29 cellular contexts compared by ENCODE assay signal in the genomic region with DNA sequence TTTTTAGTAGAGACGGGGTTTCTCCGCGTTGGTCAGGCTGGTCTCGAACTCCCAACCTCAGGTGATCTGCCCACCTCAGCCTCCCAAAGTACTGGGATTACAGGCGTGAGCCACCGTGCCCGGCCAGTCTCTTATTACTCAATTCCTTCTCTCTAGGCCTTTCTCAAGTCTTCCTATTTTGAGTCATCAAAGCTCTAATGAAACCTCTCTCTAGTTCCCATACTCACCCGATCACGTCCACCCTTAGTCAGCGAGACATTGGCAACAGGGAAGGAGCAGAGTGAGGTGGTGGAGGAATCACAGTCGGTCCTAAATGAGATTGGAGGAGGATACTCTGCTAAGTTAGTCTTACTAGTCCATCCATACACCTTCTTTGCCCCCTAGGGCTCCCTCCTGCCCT. TPM values are rescaled to one million over a fixed set of nuclear protein-coding genes. Genes with fewer than 3 reads are reported as not detected.
DNase-seq lines count a peak whose midpoint lies in the region; ATAC-seq, FAIRE-seq and TF ChIP-seq lines count a peak whose summit lies in the region.
"Had no signal": no experiment of that assay in that cellular context is flagged by ENCODE, and none has a peak within 500 bp of the region (broad histone marks: within the 10 kb centered on the region; RNA-seq: fewer than 3 reads in every experiment).

No MANE protein-coding gene starts in this region.

- no peak for TF ChIP-seq EP300 in GM12878 (IDR thresholded peaks at IDR 0.05; ENCODE audit: borderline replicate concordance in 1 of 2, control insufficient read depth in 1 of 2, low read depth in 2 of 2, low read length in 2 of 2)

- no peak for TF ChIP-seq POLR2A in GM12878 (IDR thresholded peaks at IDR 0.05; ENCODE audit: low read depth, low read length)

- TF ChIP-seq RAD21 in GM12878 (IDR thresholded peaks at IDR 0.05; ENCODE audit: insufficient read depth, low read depth, low read length): no peak

- no peak overlapping the region for H3K9ac ChIP-seq in GM12878 (ENCODE audit: control insufficient read depth, insufficient read depth, low read length)

- H3K4me1 Mint-ChIP-seq in activated CD4-positive, alpha-beta memory T cell treated with anti-CD3 and anti-CD28 coated beads for 36 hours (ENCODE audit: low read depth): peaks cover 24% of the 10 kb centered on the region
- peaks cover 26% of the 10 kb centered on the region for H3K4me1 Mint-ChIP-seq in activated CD4-positive, alpha-beta memory T cell treated with anti-CD3 and anti-CD28 coated beads, Interleukin-2, amount 10 ng/mL, durations not matched to agents 7 days and 5 days
- H3K4me1 Mint-ChIP-seq in progenitor cell of endocrine pancreas (ENCODE audit: low read depth): peaks cover 16% of the 10 kb centered on the region

- peaks cover 9% of the 10 kb centered on the region for H3K4me1 ChIP-seq in GM12878 (ENCODE audit: control insufficient read depth, insufficient read depth, low read length)
- H3K4me1 ChIP-seq: BE2C had no signal

- no peak overlapping the region for H2AFZ ChIP-seq in GM12878 (ENCODE audit: control insufficient read depth, low read depth, low read length)

- no peak overlapping the region for H3K4me2 ChIP-seq in GM12878 (ENCODE audit: control insufficient read depth, insufficient read depth)

- no peaks in the 10 kb centered on the region for H3K9me3 Mint-ChIP-seq in activated CD4-positive, alpha-beta memory T cell treated with anti-CD3 and anti-CD28 coated beads for 36 hours
- no peaks in the 10 kb centered on the region for H3K9me3 Mint-ChIP-seq in activated CD4-positive, alpha-beta memory T cell treated with anti-CD3 and anti-CD28 coated beads, Interleukin-2, amount 10 ng/mL, durations not matched to agents 7 days and 5 days
- no peaks in the 10 kb centered on the region for H3K9me3 Mint-ChIP-seq in progenitor cell of endocrine pancreas (ENCODE audit: low read depth)

- in situ Hi-C loops in GM12878 (cut with MboI): no loop called here

- H3K36me3 ChIP-seq in GM12878 (ENCODE audit: control insufficient read depth in 2 of 2, insufficient read depth in 2 of 2, low read length in 1 of 2): peaks cover 0 to under 1% of the 10 kb centered on the region in 2 experiments; a peak in 2 of 4 replicates

- TF ChIP-seq CTCF in GM12878 (IDR thresholded peaks at IDR 0.05 in 2 of 3, conservative IDR thresholded peaks at IDR 0.05 in 1 of 3; ENCODE audit: control insufficient read depth in 2 of 3, extremely low read depth in 1 of 3, insufficient read depth in 1 of 3, low read depth in 3 of 3, low read length in 3 of 3) (no peak), progenitor cell of endocrine pancreas (IDR thresholded peaks at IDR 0.05; ENCODE audit: unreplicated experiment) (no peak)

- no peaks in the 10 kb centered on the region for H3K27me3 ChIP-seq in GM12878 (replicated peaks in 1 of 2; ENCODE audit: control insufficient read depth in 2 of 2, insufficient read depth in 2 of 2, low read length in 1 of 2)
- H3K27me3 ChIP-seq: BE2C, gastrocnemius medialis, right atrium auricular region had no signal

- intact Hi-C loops in activated CD4-positive, alpha-beta memory T cell treated with anti-CD3 and anti-CD28 coated beads for 36 hours (cut with micrococcal nuclease): no loop called here
- intact Hi-C loops in GM12878 (cut with micrococcal nuclease; ENCODE audit: unreplicated experiment): no loop called here

- CTCF ChIA-PET in activated CD4-positive, alpha-beta memory T cell treated with anti-CD3 and anti-CD28 coated beads for 36 hours (lab: Charles Lee): interaction anchor here (1.6 to 1.9 kb wide), 2 partner anchors 8 to 21 kb away, joined by 5 to 9 read pairs; no protein-coding TSS in a partner anchor
- CTCF ChIA-PET in activated CD4-positive, alpha-beta memory T cell treated with anti-CD3 and anti-CD28 coated beads, Interleukin-2, amount 10 ng/mL, durations not matched to agents 7 days and 5 days (lab: Charles Lee): interaction anchor here (1.9 kb wide), 1 partner anchor 8 kb away, joined by 8 read pairs; no protein-coding TSS in a partner anchor
- CTCF ChIA-PET in GM12878 (lab: Yijun Ruan, JAX): interaction anchor here (0.6 to 1.1 kb wide), 6 partner anchors 14 to 297 kb away, joined by 3 read pairs; partner anchors contain the start of genes STX5 and TUT1

- no peaks in the 10 kb centered on the region for H4K20me1 ChIP-seq in GM12878 (ENCODE audit: control insufficient read depth, insufficient read depth)

- ATAC-seq in GM12878: no peak
- ATAC-seq: gastrocnemius medialis, lower lobe of right lung had no signal

- DNase-seq in activated CD4-positive, alpha-beta memory T cell treated with anti-CD3 and anti-CD28 coated beads for 36 hours: peak; percentile 33
- DNase-seq in activated CD4-positive, alpha-beta memory T cell treated with anti-CD3 and anti-CD28 coated beads, Interleukin-2, amount 10 ng/mL, durations not matched to agents 7 days and 5 days: no peak
- no peak for DNase-seq in GM12878 (ENCODE audit: low read depth, low spot score)
- DNase-seq in progenitor cell of endocrine pancreas (ENCODE audit: low spot score, unreplicated experiment): no peak
- DNase-seq in SHP77 (lab: John Stamatoyannopoulos, UW): no peak
- DNase-seq in HTR-8/SVneo (ENCODE audit: insufficient read length, low spot score): no peak
- DNase-seq: activated CD4-positive, alpha-beta T cell treated with anti-CD3 and anti-CD28 coated beads for 48 hours; activated CD8-positive, alpha-beta memory T cell treated with anti-CD3 and anti-CD28 coated beads, Interleukin-2, amount 50 U/mL, for 4 hours; activated gamma-delta T cell treated with Interleukin-2 at 50 U/mL for 16 hours; amniotic stem cell; BE2C; Calu3; central memory CD4-positive, alpha-beta T cell; gastrocnemius medialis; KBM-7; kidney; lower lobe of right lung; NCI-H1930; NCI-H226; NCI-H774; Right ventricle myocardium superior; substantia nigra had no signal

- H3K36me3 Mint-ChIP-seq in activated CD4-positive, alpha-beta memory T cell treated with anti-CD3 and anti-CD28 coated beads for 36 hours: peaks cover 18% of the 10 kb centered on the region
- H3K36me3 Mint-ChIP-seq in activated CD4-positive, alpha-beta memory T cell treated with anti-CD3 and anti-CD28 coated beads, Interleukin-2, amount 10 ng/mL, durations not matched to agents 7 days and 5 days (ENCODE audit: low read depth): peaks cover 22% of the 10 kb centered on the region
- H3K36me3 Mint-ChIP-seq in progenitor cell of endocrine pancreas (ENCODE audit: insufficient read depth): peaks cover 14% of the 10 kb centered on the region

- no peaks in the 10 kb centered on the region for H3K27me3 Mint-ChIP-seq in activated CD4-positive, alpha-beta memory T cell treated with anti-CD3 and anti-CD28 coated beads for 36 hours
- no peaks in the 10 kb centered on the region for H3K27me3 Mint-ChIP-seq in activated CD4-positive, alpha-beta memory T cell treated with anti-CD3 and anti-CD28 coated beads, Interleukin-2, amount 10 ng/mL, durations not matched to agents 7 days and 5 days
- H3K27me3 Mint-ChIP-seq in progenitor cell of endocrine pancreas: no peaks in the 10 kb centered on the region

- no peaks in the 10 kb centered on the region for H3K79me2 ChIP-seq in GM12878 (ENCODE audit: control insufficient read depth, insufficient read depth, low read length)

- SMC1A ChIA-PET in GM12878 (lab: Charles Lee; ENCODE audit: uncharacterized antibody, unreplicated experiment): interaction anchor here (1.6 kb wide), 1 partner anchor 21 kb away, joined by 4 read pairs; no protein-coding TSS in a partner anchor

- TSS peak; percentile 43 for BruUV-seq in GM12878 (replicated peaks; lab: Mats Ljungman, UMichigan)

- POLR2A ChIA-PET in activated CD4-positive, alpha-beta memory T cell treated with anti-CD3 and anti-CD28 coated beads for 36 hours (lab: Charles Lee): no interaction called here
- POLR2A ChIA-PET in activated CD4-positive, alpha-beta memory T cell treated with anti-CD3 and anti-CD28 coated beads, Interleukin-2, amount 10 ng/mL, durations not matched to agents 7 days and 5 days (lab: Charles Lee): interaction anchor here (1.3 to 1.8 kb wide), 3 partner anchors 25 to 179 kb away, joined by 3 to 5 read pairs (median 4); partner anchors contain the start of genes C11orf98, CSKMT, HNRNPUL2 and SLC3A2
- POLR2A ChIA-PET in GM12878 (lab: Charles Lee): interaction anchor here (0.5 to 1.3 kb wide), 4 partner anchors 37 to 167 kb away, joined by 3 to 10 read pairs (median 4); partner anchors contain the start of genes C11orf98 and CSKMT

- no peak overlapping the region for H3K4me3 Mint-ChIP-seq in activated CD4-positive, alpha-beta memory T cell treated with anti-CD3 and anti-CD28 coated beads for 36 hours
- no peak overlapping the region for H3K4me3 Mint-ChIP-seq in activated CD4-positive, alpha-beta memory T cell treated with anti-CD3 and anti-CD28 coated beads, Interleukin-2, amount 10 ng/mL, durations not matched to agents 7 days and 5 days
- no peak overlapping the region for H3K4me3 Mint-ChIP-seq in progenitor cell of endocrine pancreas (ENCODE audit: low read depth)

- H3K4me3 ChIP-seq in GM12878: no peak overlapping the region
- H3K4me3 ChIP-seq: gastrocnemius medialis, HAP-1, lower lobe of right lung, right atrium auricular region had no signal

- RAD21 ChIA-PET in GM12878 (lab: Charles Lee; ENCODE audit: unreplicated experiment): no interaction called here

- H3K27ac ChIP-seq in GM12878 (ENCODE audit: control insufficient read depth, insufficient read depth): no peak overlapping the region
- H3K27ac ChIP-seq: gastrocnemius medialis, lower lobe of right lung, right atrium auricular region had no signal

- no peaks in the 10 kb centered on the region for H3K9me3 ChIP-seq in GM12878 (replicated peaks; ENCODE audit: control insufficient read depth, insufficient read depth, low read length)
- H3K9me3 ChIP-seq: BE2C, gastrocnemius medialis, HAP-1, lower lobe of right lung, right atrium auricular region had no signal

- FAIRE-seq in GM12878 (lab: Jason Lieb, UNC): no peak
- FAIRE-seq in HTR-8/SVneo (lab: Jason Lieb, UNC): no peak
- FAIRE-seq: A204.1, kidney, TTC549, urothelium cell line had no signal

- H3K27ac Mint-ChIP-seq in activated CD4-positive, alpha-beta memory T cell treated with anti-CD3 and anti-CD28 coated beads for 36 hours: no peak overlapping the region
- no peak overlapping the region for H3K27ac Mint-ChIP-seq in activated CD4-positive, alpha-beta memory T cell treated with anti-CD3 and anti-CD28 coated beads, Interleukin-2, amount 10 ng/mL, durations not matched to agents 7 days and 5 days
- peak overlapping the region; percentile 2 for H3K27ac Mint-ChIP-seq in progenitor cell of endocrine pancreas

- WGBS in GM12878 (ENCODE audit: insufficient coverage, insufficient replicate concordance, low lambda C conversion rate, missing lambda C conversion rate): 54% methylated on average over 11 of the region's 11 CpGs

RNA-seq across cellular contexts. Expression of gene BSCL2, which starts 5.0 kb away (rescaled TPM):
- 10 to 100 TPM; 18.0 to 20.4 TPM for total RNA-seq in activated CD4-positive, alpha-beta memory T cell treated with anti-CD3 and anti-CD28 coated beads for 36 hours
- total RNA-seq in activated CD4-positive, alpha-beta memory T cell treated with anti-CD3 and anti-CD28 coated beads, Interleukin-2, amount 10 ng/mL, durations not matched to agents 7 days and 5 days: 10 to 100 TPM; 24.2 to 28.9 TPM
- total RNA-seq in GM12878 (2013; cell fraction: nucleolus; rRNA removed): 23.5 and 29.0 TPM in 2 replicates
- 21.7 and 24.3 TPM in 2 replicates for total RNA-seq in GM12878 (2014; rRNA removed)
- total RNA-seq in GM12878 (2014; rRNA removed; fragmentation: Illumina TruSeq; extraction: Trizol): 20.3 and 21.5 TPM in 2 replicates
- 22.9 and 28.9 TPM in 2 replicates for total RNA-seq in GM12878 (2021)
- 39.4 TPM for polyA plus RNA-seq in GM12878 (2011; ENCODE audit: low read depth)
- polyA plus RNA-seq in GM12878 (2011; rRNA removed): 7.6 and 16.5 TPM in 2 replicates
- polyA plus RNA-seq in GM12878 (2011; cell fraction: cytosol; rRNA removed): 41.4 and 49.7 TPM in 2 replicates
- 49.3 and 67.8 TPM in 2 replicates for polyA plus RNA-seq in GM12878 (2011; cell fraction: nucleus; rRNA removed)
- polyA plus RNA-seq in GM12878 (2012): 24.7 and 26.2 TPM in 2 replicates
- 10.6 and 17.1 TPM in 2 replicates for polyA plus RNA-seq in GM12878 (2014; fragmentation: Illumina TruSeq; extraction: Trizol)
- 10 to 100 TPM; 12.3 to 34.4 TPM for polyA plus RNA-seq in GM12878 (2014; fragmentation: Nextera tagmentation; extraction: Ambion mirVana)
- polyA plus RNA-seq in GM12878 (2014; rRNA removed): 21.9 and 24.2 TPM in 2 replicates
- polyA plus RNA-seq in GM12878 (2016; fragmentation: Nextera tagmentation; extraction: Ambion mirVana): 10 to 100 TPM; 55.7 to 57.9 TPM
- polyA minus RNA-seq in GM12878 (2011; rRNA and poly(A)+ RNA removed): 36.9 and 38.8 TPM in 2 replicates
- 12.4 and 22.4 TPM in 2 replicates for polyA minus RNA-seq in GM12878 (2011; cell fraction: cytosol; rRNA and poly(A)+ RNA removed)
- 15.7 and 30.1 TPM in 2 replicates for polyA minus RNA-seq in GM12878 (2011; cell fraction: nucleus; rRNA and poly(A)+ RNA removed)
- total RNA-seq in progenitor cell of endocrine pancreas: 84.9 and 85.8 TPM in 2 replicates

RNA-seq across cellular contexts. Expression of gene GNG3, which starts 5.2 kb away (rescaled TPM):
- total RNA-seq in activated CD4-positive, alpha-beta memory T cell treated with anti-CD3 and anti-CD28 coated beads for 36 hours: not detected
- total RNA-seq in activated CD4-positive, alpha-beta memory T cell treated with anti-CD3 and anti-CD28 coated beads, Interleukin-2, amount 10 ng/mL, durations not matched to agents 7 days and 5 days: not detected
- not detected in 2 replicates for total RNA-seq in GM12878 (2013; cell fraction: nucleolus; rRNA removed)
- total RNA-seq in GM12878 (2014; rRNA removed) (not detected in 2 replicates), GM12878 (2014; rRNA removed; fragmentation: Illumina TruSeq; extraction: Trizol) (not detected in 2 replicates), GM12878 (2021) (not detected in 2 replicates), progenitor cell of endocrine pancreas (1.8 and 2.0 TPM in 2 replicates)
- polyA plus RNA-seq in GM12878 (2011; ENCODE audit: low read depth): 0.81 TPM
- polyA plus RNA-seq in GM12878 (2011; rRNA removed) (not detected in 2 replicates), GM12878 (2014; fragmentation: Illumina TruSeq; extraction: Trizol) (0.57 TPM in 1 of 2 replicates, not detected in the other), GM12878 (2014; fragmentation: Nextera tagmentation; extraction: Ambion mirVana) (under 1 TPM; 0.27 to 0.42 TPM), GM12878 (2014; rRNA removed) (not detected in 2 replicates), GM12878 (2016; fragmentation: Nextera tagmentation; extraction: Ambion mirVana) (under 1 TPM; 0.62 to 0.83 TPM)
- 0.10 TPM in 1 of 2 replicates, not detected in the other for polyA plus RNA-seq in GM12878 (2011; cell fraction: cytosol; rRNA removed)
- polyA plus RNA-seq in GM12878 (2011; cell fraction: nucleus; rRNA removed): 0.13 TPM in 1 of 2 replicates, not detected in the other
- 0.18 and 0.55 TPM in 2 replicates for polyA plus RNA-seq in GM12878 (2012)
- polyA minus RNA-seq in GM12878 (2011; rRNA and poly(A)+ RNA removed): not detected in 2 replicates
- not detected in 2 replicates for polyA minus RNA-seq in GM12878 (2011; cell fraction: cytosol; rRNA and poly(A)+ RNA removed)
- polyA minus RNA-seq in GM12878 (2011; cell fraction: nucleus; rRNA and poly(A)+ RNA removed): not detected in 2 replicates
- total RNA-seq: Calu3, Daoy, gastrocnemius medialis, kidney, lower lobe of right lung, omental fat pad, right atrium auricular region, Right ventricle myocardium superior had no signal

RNA-seq across cellular contexts. Expression of gene LRRN4CL, which starts 12.9 kb away (rescaled TPM):
- under 1 TPM; 0.12 to 0.21 TPM for total RNA-seq in activated CD4-positive, alpha-beta memory T cell treated with anti-CD3 and anti-CD28 coated beads for 36 hours
- under 1 TPM; 0.18 to 0.20 TPM for total RNA-seq in activated CD4-positive, alpha-beta memory T cell treated with anti-CD3 and anti-CD28 coated beads, Interleukin-2, amount 10 ng/mL, durations not matched to agents 7 days and 5 days
- 0.24 TPM in 1 of 2 replicates, not detected in the other for total RNA-seq in GM12878 (2013; cell fraction: nucleolus; rRNA removed)
- 0.05 and 0.06 TPM in 2 replicates for total RNA-seq in GM12878 (2014; rRNA removed)
- not detected in 2 replicates for total RNA-seq in GM12878 (2014; rRNA removed; fragmentation: Illumina TruSeq; extraction: Trizol)
- not detected in 2 replicates for total RNA-seq in GM12878 (2021)
- not detected for polyA plus RNA-seq in GM12878 (2011; ENCODE audit: low read depth)
- not detected in 2 replicates for polyA plus RNA-seq in GM12878 (2011; rRNA removed)
- not detected in 2 replicates for polyA plus RNA-seq in GM12878 (2011; cell fraction: cytosol; rRNA removed)
- polyA plus RNA-seq in GM12878 (2011; cell fraction: nucleus; rRNA removed): 0.04 and 0.18 TPM in 2 replicates
- not detected in 2 replicates for polyA plus RNA-seq in GM12878 (2012)
- polyA plus RNA-seq in GM12878 (2014; fragmentation: Illumina TruSeq; extraction: Trizol): 0.01 TPM in 1 of 2 replicates, not detected in the other
- polyA plus RNA-seq in GM12878 (2014; fragmentation: Nextera tagmentation; extraction: Ambion mirVana): not detected
- polyA plus RNA-seq in GM12878 (2014; rRNA removed): not detected in 2 replicates
- not detected for polyA plus RNA-seq in GM12878 (2016; fragmentation: Nextera tagmentation; extraction: Ambion mirVana)
- polyA minus RNA-seq in GM12878 (2011; rRNA and poly(A)+ RNA removed): 0.10 TPM in 1 of 2 replicates, not detected in the other
- not detected in 2 replicates for polyA minus RNA-seq in GM12878 (2011; cell fraction: cytosol; rRNA and poly(A)+ RNA removed)
- polyA minus RNA-seq in GM12878 (2011; cell fraction: nucleus; rRNA and poly(A)+ RNA removed): 0.36 and 0.67 TPM in 2 replicates
- total RNA-seq in progenitor cell of endocrine pancreas: 0.65 and 0.89 TPM in 2 replicates
- total RNA-seq: Daoy had no signal

RNA-seq across cellular contexts. Expression of gene UBXN1, which starts 23.4 kb away (rescaled TPM):
- total RNA-seq in activated CD4-positive, alpha-beta memory T cell treated with anti-CD3 and anti-CD28 coated beads for 36 hours: 100 to 1,000 TPM; 110 to 116 TPM
- total RNA-seq in activated CD4-positive, alpha-beta memory T cell treated with anti-CD3 and anti-CD28 coated beads, Interleukin-2, amount 10 ng/mL, durations not matched to agents 7 days and 5 days: 100 to 1,000 TPM; 135 to 139 TPM
- 29.9 and 38.5 TPM in 2 replicates for total RNA-seq in GM12878 (2013; cell fraction: nucleolus; rRNA removed)
- total RNA-seq in GM12878 (2014; rRNA removed) (119 and 120 TPM in 2 replicates), GM12878 (2014; rRNA removed; fragmentation: Illumina TruSeq; extraction: Trizol) (93.7 and 105 TPM in 2 replicates), GM12878 (2021) (122 and 127 TPM in 2 replicates), progenitor cell of endocrine pancreas (99.8 and 102 TPM in 2 replicates)
- polyA plus RNA-seq in GM12878 (2011; ENCODE audit: low read depth): 238 TPM
- polyA plus RNA-seq in GM12878 (2011; rRNA removed) (49.2 and 70.8 TPM in 2 replicates), GM12878 (2014; fragmentation: Illumina TruSeq; extraction: Trizol) (52.0 and 117 TPM in 2 replicates), GM12878 (2014; fragmentation: Nextera tagmentation; extraction: Ambion mirVana) (10 to 100 TPM in 1 of 2 experiments, 1 to 10 TPM in 1; 7.0 to 20.7 TPM), GM12878 (2014; rRNA removed) (162 and 173 TPM in 2 replicates), GM12878 (2016; fragmentation: Nextera tagmentation; extraction: Ambion mirVana) (100 to 1,000 TPM; 101 to 108 TPM)
- 84.9 and 108 TPM in 2 replicates for polyA plus RNA-seq in GM12878 (2011; cell fraction: cytosol; rRNA removed)
- polyA plus RNA-seq in GM12878 (2011; cell fraction: nucleus; rRNA removed): 115 and 144 TPM in 2 replicates
- 101 and 104 TPM in 2 replicates for polyA plus RNA-seq in GM12878 (2012)
- polyA minus RNA-seq in GM12878 (2011; rRNA and poly(A)+ RNA removed): 32.3 and 42.3 TPM in 2 replicates
- 22.1 and 22.9 TPM in 2 replicates for polyA minus RNA-seq in GM12878 (2011; cell fraction: cytosol; rRNA and poly(A)+ RNA removed)
- 24.5 and 40.8 TPM in 2 replicates for polyA minus RNA-seq in GM12878 (2011; cell fraction: nucleus; rRNA and poly(A)+ RNA removed)

RNA-seq across cellular contexts. Expression of gene HNRNPUL2, which starts 25.0 kb away (rescaled TPM):
- total RNA-seq in activated CD4-positive, alpha-beta memory T cell treated with anti-CD3 and anti-CD28 coated beads for 36 hours: 10 to 100 TPM; 56.0 to 62.3 TPM
- 10 to 100 TPM; 65.1 to 65.3 TPM for total RNA-seq in activated CD4-positive, alpha-beta memory T cell treated with anti-CD3 and anti-CD28 coated beads, Interleukin-2, amount 10 ng/mL, durations not matched to agents 7 days and 5 days
- 50.6 and 53.9 TPM in 2 replicates for total RNA-seq in GM12878 (2013; cell fraction: nucleolus; rRNA removed)
- total RNA-seq in GM12878 (2014; rRNA removed): 6.6 and 8.8 TPM in 2 replicates
- total RNA-seq in GM12878 (2014; rRNA removed; fragmentation: Illumina TruSeq; extraction: Trizol): 21.1 and 22.7 TPM in 2 replicates
- total RNA-seq in GM12878 (2021): 47.9 and 50.5 TPM in 2 replicates
- polyA plus RNA-seq in GM12878 (2011; ENCODE audit: low read depth): 27.5 TPM
- polyA plus RNA-seq in GM12878 (2011; rRNA removed): 23.7 and 29.8 TPM in 2 replicates
- 15.8 and 19.0 TPM in 2 replicates for polyA plus RNA-seq in GM12878 (2011; cell fraction: cytosol; rRNA removed)
- polyA plus RNA-seq in GM12878 (2011; cell fraction: nucleus; rRNA removed): 27.0 and 40.2 TPM in 2 replicates
- polyA plus RNA-seq in GM12878 (2012): 52.9 and 61.7 TPM in 2 replicates
- 72.2 and 73.7 TPM in 2 replicates for polyA plus RNA-seq in GM12878 (2014; fragmentation: Illumina TruSeq; extraction: Trizol)
- polyA plus RNA-seq in GM12878 (2014; fragmentation: Nextera tagmentation; extraction: Ambion mirVana): 1 to 10 TPM; 1.6 to 7.4 TPM
- 39.9 and 43.9 TPM in 2 replicates for polyA plus RNA-seq in GM12878 (2014; rRNA removed)
- 1 to 10 TPM; 2.6 to 2.7 TPM for polyA plus RNA-seq in GM12878 (2016; fragmentation: Nextera tagmentation; extraction: Ambion mirVana)
- polyA minus RNA-seq in GM12878 (2011; rRNA and poly(A)+ RNA removed): 23.3 and 25.3 TPM in 2 replicates
- polyA minus RNA-seq in GM12878 (2011; cell fraction: cytosol; rRNA and poly(A)+ RNA removed): 10.6 and 13.2 TPM in 2 replicates
- 13.5 and 26.4 TPM in 2 replicates for polyA minus RNA-seq in GM12878 (2011; cell fraction: nucleus; rRNA and poly(A)+ RNA removed)
- 61.0 and 63.9 TPM in 2 replicates for total RNA-seq in progenitor cell of endocrine pancreas
